In the genomic region with DNA sequence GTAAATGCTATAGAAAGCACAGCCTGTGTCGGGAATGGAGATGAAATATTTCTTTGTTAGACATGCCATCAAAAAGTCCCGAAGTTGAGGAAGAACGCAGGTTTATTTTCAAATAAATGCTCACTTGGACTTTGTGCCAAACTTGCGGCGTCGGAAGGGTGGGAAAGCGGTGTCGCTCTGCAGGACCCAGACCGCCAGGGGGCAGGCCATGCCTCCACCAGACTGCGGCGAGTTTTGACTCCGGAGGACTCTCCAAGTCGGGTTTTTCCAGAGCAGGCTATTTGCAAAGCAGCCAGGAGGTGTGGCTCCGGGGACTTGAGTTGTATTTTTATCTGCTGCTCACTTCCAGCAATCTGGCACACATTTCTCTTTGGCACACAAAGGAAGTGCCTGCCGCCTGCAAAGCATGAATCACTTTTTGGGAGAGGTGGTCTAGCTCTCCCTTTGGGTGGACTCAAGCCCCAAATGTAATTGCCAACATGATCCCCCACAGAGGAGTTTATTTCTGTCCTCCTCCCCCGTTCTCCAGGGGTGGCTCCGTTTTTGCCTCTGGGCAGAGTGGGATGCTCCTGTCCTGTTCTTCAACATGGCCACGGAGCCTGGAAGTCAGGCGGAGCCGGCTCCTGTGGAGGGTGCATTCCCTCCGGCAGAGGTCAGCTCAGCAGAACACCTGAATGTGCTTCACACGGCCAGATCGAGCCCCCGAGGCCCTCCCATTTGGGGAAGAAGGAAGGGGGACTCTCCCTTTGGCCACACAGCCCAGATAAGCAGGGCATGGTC, we compare ENCODE assay signal across 8 cellular contexts.
DNase-seq lines count a peak whose midpoint lies in the region; ATAC-seq and TF ChIP-seq lines count a peak whose summit lies in the region.

No MANE protein-coding gene starts in this region.

- peak; percentile 85 for ATAC-seq in esophagus mucosa
- no peak for ATAC-seq in GM19467 (IDR thresholded peaks at IDR 0.05; ENCODE audit: unreplicated experiment)
- no peak for ATAC-seq in HG03135 (IDR thresholded peaks at IDR 0.05; ENCODE audit: unreplicated experiment)

- H3K4me2 ChIP-seq in SU-DHL-6 (ENCODE audit: low read depth, low read length, poor library complexity, severe bottlenecking) = no peak overlapping the region

- H3K9me3 ChIP-seq in SU-DHL-6 (ENCODE audit: insufficient read depth, low read length) = no peaks in the 10 kb centered on the region
- no peaks in the 10 kb centered on the region for H3K9me3 ChIP-seq in testis

- H3K36me3 ChIP-seq in SU-DHL-6 (ENCODE audit: low read length) (no peaks in the 10 kb centered on the region), testis (ENCODE audit: low read depth, missing control alignments) (no peaks in the 10 kb centered on the region)

- H3K4me3 ChIP-seq in SU-DHL-6 (ENCODE audit: insufficient read depth, low read length, poor library complexity, severe bottlenecking) = no peak overlapping the region
- no peak overlapping the region for H3K4me3 ChIP-seq in testis

- no peaks in the 10 kb centered on the region for H3F3A ChIP-seq in SU-DHL-6 (ENCODE audit: insufficient read depth)

- WGBS in testis, 2 donors = 10 to 11% methylated on average over 19 to 24 of the region's 24 CpGs

- no peak overlapping the region for H2AFZ ChIP-seq in SU-DHL-6 (ENCODE audit: low read depth, low read length, severe bottlenecking)

- no peak for TF ChIP-seq POLR2A in testis (IDR thresholded peaks at IDR 0.05)

- no peaks in the 10 kb centered on the region for H4K20me1 ChIP-seq in SU-DHL-6 (ENCODE audit: low read depth, low read length)

- H3K27ac ChIP-seq in SU-DHL-6 (ENCODE audit: low read depth, low read length) (no peak overlapping the region), testis (no peak overlapping the region)

- in situ Hi-C loops in G401 (cut with HindIII; ENCODE audit: low sequenced_read_pairs) = no loop called here

- no peaks in the 10 kb centered on the region for H3K9me2 ChIP-seq in SU-DHL-6 (replicated peaks; ENCODE audit: insufficient read depth, low read length)

- no peaks in the 10 kb centered on the region for H3K4me1 ChIP-seq in testis

- H3K79me2 ChIP-seq in SU-DHL-6 (ENCODE audit: insufficient read depth, low read length) = no peaks in the 10 kb centered on the region

- H3K9ac ChIP-seq in SU-DHL-6 (ENCODE audit: low read length) = no peak overlapping the region

- TF ChIP-seq CTCF in SU-DHL-6 (IDR thresholded peaks at IDR 0.05; ENCODE audit: insufficient read depth, low read length, poor library complexity, severe bottlenecking) = peak; percentile 35
- TF ChIP-seq CTCF in testis (IDR thresholded peaks at IDR 0.05) = peak; percentile 81 to 92 (median 91)

- no peaks in the 10 kb centered on the region for H3K27me3 ChIP-seq in SU-DHL-6 (ENCODE audit: low read length)
- no peaks in the 10 kb centered on the region for H3K27me3 ChIP-seq in testis

- DNase-seq in G401 (ENCODE audit: low spot score) = peak; percentile 56
- DNase-seq in Kasumi-1 (lab: John Stamatoyannopoulos, UW) = peak; percentile 50 to 56
- DNase-seq in middle frontal gyrus (ENCODE audit: extremely low spot score, low spot score) = peak; percentile 83
- peak; percentile 93 for DNase-seq in testis

- intact Hi-C loops in testis (cut with DNase I; ENCODE audit: low total_unique reads) = loop anchor here (5.0 to 10.0 kb wide), 2 partner anchors 383 to 801 kb away; no protein-coding TSS in a partner anchor
